In genomic region chr1:238648296-238648695, GRCh38 we compare ENCODE assay signal across 25 cellular contexts.
DNase-seq lines count a peak whose midpoint lies in the region; ATAC-seq, FAIRE-seq and TF ChIP-seq lines count a peak whose summit lies in the region.
"Had no signal": no experiment of that assay in that cellular context is flagged by ENCODE, and none has a peak within 500 bp of the region (broad histone marks: within the 10 kb centered on the region; RNA-seq: fewer than 3 reads in every experiment).

No MANE protein-coding gene starts in this region.

- no peak overlapping the region for H3K4me3 ChIP-seq in GM23338
- no peak overlapping the region for H3K4me3 ChIP-seq in PC-9
- H3K4me3 ChIP-seq in H1 (ENCODE audit: extremely low read depth in 1 of 4, insufficient read depth in 2 of 4, low read depth in 3 of 4, low read length in 4 of 4) = peak overlapping the region in 1 of 4 experiments; percentile 9; a peak in 1 of 8 replicates
- no peak overlapping the region for H3K4me3 ChIP-seq in neuronal stem cell (ENCODE audit: low read length in 2 of 2)
- H3K4me3 ChIP-seq: K562, right lobe of liver had no signal

- H2BK20ac ChIP-seq in H1 (ENCODE audit: low read length) = no peak overlapping the region

- H3K4me3 Mint-ChIP-seq in GM23338 = peak overlapping the region; percentile 24; the same call in 2 of the 3 replicates
- H3K4me3 Mint-ChIP-seq: activated naive CD8-positive, alpha-beta T cell treated with anti-CD3 and anti-CD28 coated beads for 36 hours; effector memory CD8-positive, alpha-beta T cell; natural killer cell treated with Interleukin-12 subunit alpha and Interleukin-12 subunit beta and Interleukin-15 and Interleukin-18, amount 100 ng/mL, for 72 hours had no signal

- H2AFZ ChIP-seq in GM23338 (no peak overlapping the region), PC-9 (no peak overlapping the region; the same call in 1 of the 2 replicates), H1 (ENCODE audit: low read length) (no peak overlapping the region), neuronal stem cell (ENCODE audit: low read length) (peak overlapping the region; percentile 72)

- no peak overlapping the region for H3K9ac ChIP-seq in H1 (replicated peaks in 1 of 4; ENCODE audit: extremely low read depth in 1 of 4, low read depth in 3 of 4, low read length in 3 of 4)
- H3K9ac ChIP-seq in neuronal stem cell (ENCODE audit: low read depth, low read length, poor library complexity) = no peak overlapping the region

- H3K4me2 ChIP-seq in GM23338 = no peak overlapping the region
- no peak overlapping the region for H3K4me2 ChIP-seq in PC-9
- peak overlapping the region in 1 of 2 experiments; percentile 28; a peak in 1 of 4 replicates for H3K4me2 ChIP-seq in H1 (ENCODE audit: insufficient read depth in 1 of 2, low read depth in 2 of 2, low read length in 2 of 2)
- H3K4me2 ChIP-seq in neuronal stem cell (ENCODE audit: insufficient read depth, low read length, poor library complexity, severe bottlenecking) = no peak overlapping the region

- no peak for TF ChIP-seq RAD21 in H1 (IDR thresholded peaks at IDR 0.05 in 1 of 2, conservative IDR thresholded peaks at IDR 0.05 in 1 of 2; ENCODE audit: low read depth in 2 of 2, low read length in 2 of 2)

- no peaks in the 10 kb centered on the region for H3K9me2 ChIP-seq in GM23338 (ENCODE audit: insufficient read depth)
- no peaks in the 10 kb centered on the region for H3K9me2 ChIP-seq in PC-9 (ENCODE audit: insufficient read depth)

- H2BK12ac ChIP-seq in H1 (ENCODE audit: low read depth, low read length) (no peak overlapping the region), neuronal stem cell (ENCODE audit: low read length) (no peak overlapping the region)

- FAIRE-seq in H1 (lab: Jason Lieb, UNC) = no peak
- FAIRE-seq: colon, K562 had no signal

- TF ChIP-seq POLR2A in H1 (IDR thresholded peaks at IDR 0.05; ENCODE audit: control extremely low read depth in 1 of 2, low read depth in 2 of 2, low read length in 2 of 2) = no peak

- H3K27me3 ChIP-seq in GM23338 (ENCODE audit: insufficient read depth) = no peaks in the 10 kb centered on the region
- no peaks in the 10 kb centered on the region for H3K27me3 ChIP-seq in PC-9 (ENCODE audit: insufficient read depth, low read depth)
- no peaks in the 10 kb centered on the region for H3K27me3 ChIP-seq in H1 (replicated peaks in 1 of 4; ENCODE audit: control insufficient read depth in 3 of 4, extremely low read depth in 1 of 4, insufficient read depth in 3 of 4, low read length in 3 of 4)
- no peaks in the 10 kb centered on the region for H3K27me3 ChIP-seq in neuronal stem cell (ENCODE audit: control insufficient read depth in 3 of 3, insufficient read depth in 3 of 3, low read depth in 1 of 3, low read length in 3 of 3)
- H3K27me3 ChIP-seq: right lobe of liver had no signal

- ATAC-seq in GM23338 (no peak; the same call in 2 of the 3 replicates), GM19351 (IDR thresholded peaks at IDR 0.05; ENCODE audit: unreplicated experiment) (no peak), GM21390 (IDR thresholded peaks at IDR 0.05; ENCODE audit: unreplicated experiment) (no peak)
- ATAC-seq: effector memory CD8-positive, alpha-beta T cell; K562; natural killer cell treated with Interleukin-12 subunit alpha and Interleukin-12 subunit beta and Interleukin-15 and Interleukin-18, amount 100 ng/mL, for 72 hours; right lobe of liver had no signal

- H3K56ac ChIP-seq in H1 (replicated peaks; ENCODE audit: insufficient read length, low read depth, low read length) = no peak overlapping the region

- H4K8ac ChIP-seq in H1 (ENCODE audit: extremely low read depth, insufficient read depth, low read length) (no peak overlapping the region), neuronal stem cell (ENCODE audit: low read depth, low read length) (no peak overlapping the region)

- H2BK120ac ChIP-seq in H1 (replicated peaks; ENCODE audit: low read depth, low read length) (no peak overlapping the region), neuronal stem cell (ENCODE audit: low read depth, low read length) (no peak overlapping the region)

- H4K5ac ChIP-seq in H1 (ENCODE audit: insufficient read length, low read depth, low read length) = no peak overlapping the region

- H3K9me3 ChIP-seq in PC-9 (ENCODE audit: insufficient read depth, low read depth) (no peaks in the 10 kb centered on the region), H1 (ENCODE audit: insufficient read depth in 2 of 2, low read depth in 1 of 2, low read length in 1 of 2) (no peaks in the 10 kb centered on the region), neuronal stem cell (replicated peaks in 1 of 2; ENCODE audit: control insufficient read depth in 2 of 2, insufficient read depth in 1 of 2, low read depth in 1 of 2, low read length in 2 of 2) (peaks cover 0 to 3% of the 10 kb centered on the region in 2 donors)
- H3K9me3 ChIP-seq: right lobe of liver had no signal

- POLR2A ChIA-PET in PC-9 (lab: Charles Lee; ENCODE audit: unreplicated experiment) (no interaction called here), H1 (lab: Charles Lee; ENCODE audit: partially characterized antibody) (interaction anchor here (0.8 kb wide), 1 partner anchor 12 kb away, joined by 3 read pairs; no protein-coding TSS in a partner anchor)

- H3K4me1 Mint-ChIP-seq in GM23338 = peaks cover 30% of the 10 kb centered on the region
- H3K4me1 Mint-ChIP-seq: activated naive CD8-positive, alpha-beta T cell treated with anti-CD3 and anti-CD28 coated beads for 36 hours had no signal

- H3K9me3 Mint-ChIP-seq in GM23338 = no peaks in the 10 kb centered on the region
- H3K9me3 Mint-ChIP-seq: activated naive CD8-positive, alpha-beta T cell treated with anti-CD3 and anti-CD28 coated beads for 36 hours had no signal

- H3K36me3 Mint-ChIP-seq in GM23338 (ENCODE audit: low read depth) = no peaks in the 10 kb centered on the region
- H3K36me3 Mint-ChIP-seq: activated naive CD8-positive, alpha-beta T cell treated with anti-CD3 and anti-CD28 coated beads for 36 hours; CD14-positive monocyte; natural killer cell treated with Interleukin-12 subunit alpha and Interleukin-12 subunit beta and Interleukin-15 and Interleukin-18, amount 100 ng/mL, for 72 hours had no signal

- DNase-seq in GM23338 (ENCODE audit: low spot score) (no peak), PC-9 (no peak), H1 (ENCODE audit: low read depth in 1 of 2, low spot score in 2 of 2) (no peak), neuronal stem cell (ENCODE audit: low spot score) (no peak), NCI-H1417 (lab: John Stamatoyannopoulos, UW) (no peak)
- no peak for DNase-seq in activated CD4-positive, alpha-beta T cell treated with anti-CD3 and anti-CD28 coated beads for 4 hours
- DNase-seq: activated CD4-positive, alpha-beta T cell treated with anti-CD3 and anti-CD28 coated beads, Interleukin-2, amount 50 U/mL, for 4 hours; activated CD8-positive, alpha-beta memory T cell treated with anti-CD3 and anti-CD28 coated beads, Interleukin-2, amount 50 U/mL, for 48 hours; activated naive CD8-positive, alpha-beta T cell treated with anti-CD3 and anti-CD28 coated beads for 36 hours; effector memory CD8-positive, alpha-beta T cell; left cardiac atrium; midbrain; NCI-H2171; NCI-H524 treated with DMSO at 0.1 percent for 48 hours; posterior cingulate gyrus; right lobe of liver; T-helper 9 cell had no signal

- CTCF ChIA-PET in PC-9 (lab: Charles Lee) = no interaction called here
- CTCF ChIA-PET in H1 (lab: Charles Lee; ENCODE audit: partially characterized antibody) = interaction anchor here (0.7 to 1.3 kb wide), 3 partner anchors 78 to 700 kb away, joined by 3 read pairs; no protein-coding TSS in a partner anchor

- H3K79me1 ChIP-seq in H1 (ENCODE audit: low read depth, low read length) = no peaks in the 10 kb centered on the region
- no peaks in the 10 kb centered on the region for H3K79me1 ChIP-seq in neuronal stem cell (ENCODE audit: low read depth, low read length)

- H2AK5ac ChIP-seq in H1 (ENCODE audit: low read depth, low read length) = no peak overlapping the region
- H2AK5ac ChIP-seq in neuronal stem cell (ENCODE audit: low read depth, low read length) = no peak overlapping the region

- peak overlapping the region; percentile 60; the same call in 1 of the 2 replicates for H3K27ac ChIP-seq in GM23338 (ENCODE audit: low read depth)
- H3K27ac ChIP-seq in PC-9 = no peak overlapping the region
- peak overlapping the region; percentile 29; the same call in 1 of the 2 replicates for H3K27ac ChIP-seq in H1 (ENCODE audit: low read depth, low read length)
- H3K27ac ChIP-seq in neuronal stem cell (replicated peaks; ENCODE audit: low read length) = peak overlapping the region; percentile 90
- H3K27ac ChIP-seq: right lobe of liver, RWPE1 had no signal

- no peak overlapping the region for H4K91ac ChIP-seq in H1 (replicated peaks; ENCODE audit: insufficient read length, low read length)
- no peak overlapping the region for H4K91ac ChIP-seq in neuronal stem cell (ENCODE audit: low read depth, low read length, poor library complexity)

- H3K14ac ChIP-seq in H1 (ENCODE audit: insufficient read length) (no peak overlapping the region), neuronal stem cell (ENCODE audit: low read length) (no peak overlapping the region)

- H3K23ac ChIP-seq in H1 (ENCODE audit: insufficient read length) (no peak overlapping the region), neuronal stem cell (ENCODE audit: low read depth, low read length, poor library complexity) (no peak overlapping the region)

- H3K27me3 Mint-ChIP-seq in GM23338 (ENCODE audit: insufficient read depth, low read depth, poor library complexity) = no peaks in the 10 kb centered on the region
- H3K27me3 Mint-ChIP-seq: activated naive CD8-positive, alpha-beta T cell treated with anti-CD3 and anti-CD28 coated beads for 36 hours; effector memory CD8-positive, alpha-beta T cell; natural killer cell treated with Interleukin-12 subunit alpha and Interleukin-12 subunit beta and Interleukin-15 and Interleukin-18, amount 100 ng/mL, for 72 hours had no signal

- H4K20me1 ChIP-seq in GM23338 (replicated peaks; ENCODE audit: insufficient read depth) = no peaks in the 10 kb centered on the region
- H4K20me1 ChIP-seq in PC-9 (ENCODE audit: insufficient read depth) = no peaks in the 10 kb centered on the region
- H4K20me1 ChIP-seq in H1 (replicated peaks in 1 of 2; ENCODE audit: control insufficient read depth in 1 of 2, insufficient read depth in 2 of 2, low read length in 2 of 2) = no peaks in the 10 kb centered on the region

- H3K79me2 ChIP-seq in GM23338 (replicated peaks; ENCODE audit: insufficient read depth) (no peaks in the 10 kb centered on the region), PC-9 (ENCODE audit: low read depth) (no peaks in the 10 kb centered on the region), H1 (ENCODE audit: control insufficient read depth in 1 of 2, insufficient read depth in 2 of 2, low read length in 2 of 2) (no peaks in the 10 kb centered on the region)

- no peaks in the 10 kb centered on the region for H3K36me3 ChIP-seq in GM23338 (ENCODE audit: insufficient read depth)
- H3K36me3 ChIP-seq in PC-9 (ENCODE audit: low read depth) = no peaks in the 10 kb centered on the region
- no peaks in the 10 kb centered on the region for H3K36me3 ChIP-seq in H1 (ENCODE audit: control insufficient read depth in 2 of 4, insufficient read depth in 4 of 4, low read length in 3 of 4)
- no peaks in the 10 kb centered on the region for H3K36me3 ChIP-seq in neuronal stem cell (replicated peaks in 1 of 2; ENCODE audit: control insufficient read depth in 2 of 2, insufficient read depth in 2 of 2, low read length in 2 of 2)
- H3K36me3 ChIP-seq: right lobe of liver had no signal

- H3K4ac ChIP-seq in H1 (replicated peaks; ENCODE audit: insufficient read length, low read depth, low read length) = no peak overlapping the region
- H3K4ac ChIP-seq in neuronal stem cell (ENCODE audit: low read length) = no peak overlapping the region

- H3F3A ChIP-seq in GM23338 (replicated peaks; ENCODE audit: low read depth) (no peaks in the 10 kb centered on the region), PC-9 (ENCODE audit: insufficient read depth, low read depth) (no peaks in the 10 kb centered on the region)

- H2BK5ac ChIP-seq in H1 (ENCODE audit: low read depth, low read length) (no peak overlapping the region), neuronal stem cell (ENCODE audit: low read length) (no peak overlapping the region)

- TSS peak; percentile 93 for BruUV-seq in PC-9 (replicated peaks; lab: Mats Ljungman, UMichigan)

- no peak for TF ChIP-seq CTCF in GM23338 (conservative IDR thresholded peaks at IDR 0.05; ENCODE audit: low read depth in 2 of 2)
- TF ChIP-seq CTCF in PC-9 (conservative IDR thresholded peaks at IDR 0.05) = no peak
- TF ChIP-seq CTCF in H1 (IDR thresholded peaks at IDR 0.05; ENCODE audit: control extremely low read depth in 1 of 3, insufficient read depth in 1 of 3, low read depth in 1 of 3, low read length in 3 of 3) = no peak

- TF ChIP-seq EP300 in H1 (IDR thresholded peaks at IDR 0.05; ENCODE audit: borderline replicate concordance in 1 of 2, low read depth in 2 of 2, low read length in 2 of 2) = no peak

- H3K18ac ChIP-seq in H1 (ENCODE audit: extremely low read depth, low read length) (no peak overlapping the region), neuronal stem cell (ENCODE audit: low read length) (no peak overlapping the region)

- peaks cover 11% of the 10 kb centered on the region; the same call in 1 of the 2 replicates for H3K4me1 ChIP-seq in GM23338 (ENCODE audit: insufficient read depth)
- H3K4me1 ChIP-seq in PC-9 (replicated peaks; ENCODE audit: insufficient read depth) = no peaks in the 10 kb centered on the region
- H3K4me1 ChIP-seq in H1 (replicated peaks in 1 of 4; ENCODE audit: control insufficient read depth in 3 of 4, insufficient read depth in 4 of 4, low read length in 3 of 4) = peaks cover 0 to 7% (median 1%) of the 10 kb centered on the region in 4 experiments; a peak in 3 of 7 replicates
- peaks cover 3% of the 10 kb centered on the region in 2 donors for H3K4me1 ChIP-seq in neuronal stem cell (ENCODE audit: control insufficient read depth in 2 of 2, insufficient read depth in 1 of 2, low read depth in 1 of 2, low read length in 2 of 2)
- H3K4me1 ChIP-seq: right lobe of liver had no signal

- 56% methylated on average over 1 of the region's 1 CpG; no CpG with 5 or more reads in 1 of the 2 experiments for WGBS in H1 (ENCODE audit: extremely low coverage in 1 of 2, insufficient coverage in 1 of 2, insufficient read length in 1 of 2, insufficient replicate concordance in 2 of 2, low coverage in 1 of 2, low lambda C conversion rate in 2 of 2, missing lambda C conversion rate in 1 of 2), 2 experiments
- WGBS in neuronal stem cell (ENCODE audit: extremely low coverage in 2 of 2, insufficient read length in 2 of 2, insufficient replicate concordance in 1 of 2), 2 donors = no CpG with 5 or more reads among the region's 1 CpG

- H3K27ac Mint-ChIP-seq in GM23338 = peak overlapping the region; percentile 97
- H3K27ac Mint-ChIP-seq: activated naive CD8-positive, alpha-beta T cell treated with anti-CD3 and anti-CD28 coated beads for 36 hours; activated T-helper 2 cell treated with anti-CD3 and anti-CD28 coated beads, Interferon-gamma antibody, Interleukin-2, Interleukin-4, amounts not matched to agents 10 μg/mL and 5 μg/mL and 100 μg/mL, durations not matched to agents 14 hours and 24 hours and 36 hours; CD14-positive monocyte; effector memory CD8-positive, alpha-beta T cell; natural killer cell treated with Interleukin-12 subunit alpha and Interleukin-12 subunit beta and Interleukin-15 and Interleukin-18, amount 100 ng/mL, for 72 hours had no signal

- intact Hi-C loops in PC-9 (cut with micrococcal nuclease; ENCODE audit: unreplicated experiment) = no loop called here

- H2BK15ac ChIP-seq in H1 (ENCODE audit: low read length) = no peak overlapping the region
- H2BK15ac ChIP-seq in neuronal stem cell (ENCODE audit: low read length) = no peak overlapping the region

- H3K23me2 ChIP-seq in H1 (ENCODE audit: low read depth, low read length) = no peaks in the 10 kb centered on the region
